ENCODE assay signal across 22 cellular contexts in genomic region chr7:50292165-50292757, GRCh38. TPM values are rescaled to one million over a fixed set of nuclear protein-coding genes. Genes with fewer than 3 reads are reported as not detected.
A peak's percentile ranks its signal among the peaks of the same experiment; 100 is the strongest.
DNase-seq lines count a peak whose midpoint lies in the region; ATAC-seq, FAIRE-seq and TF ChIP-seq lines count a peak whose summit lies in the region.
"Had no signal": no experiment of that assay in that cellular context is flagged by ENCODE, and none has a peak within 500 bp of the region (broad histone marks: within the 10 kb centered on the region; RNA-seq: fewer than 3 reads in every experiment).

No MANE protein-coding gene starts in this region.

- peak overlapping the region; percentile 48 for H3K27ac Mint-ChIP-seq in activated CD8-positive, alpha-beta T cell treated with anti-CD3 and anti-CD28 coated beads for 36 hours
- no peak overlapping the region for H3K27ac Mint-ChIP-seq in activated CD8-positive, alpha-beta T cell treated with anti-CD3 and anti-CD28 coated beads, Interleukin-2, amount 10 ng/mL, durations not matched to agents 7 days and 5 days
- peak overlapping the region; percentile 24 for H3K27ac Mint-ChIP-seq in activated T-helper 1 cell treated with anti-CD3 and anti-CD28 coated beads, Interleukin-12 subunit alpha, Interleukin-12 subunit beta, Interleukin-2, Interleukin-4 antibody, amounts not matched to agents 30 ng/mL and 10 ng/mL and 1 ng/mL, durations not matched to agents 14 hours and 24 hours and 36 hours
- peak overlapping the region in 4 of 6 donors; percentile 5 to 64 (median 42) for H3K27ac Mint-ChIP-seq in naive B cell
- H3K27ac Mint-ChIP-seq: HFFc6 had no signal

- H3K27me3 Mint-ChIP-seq in activated CD8-positive, alpha-beta T cell treated with anti-CD3 and anti-CD28 coated beads for 36 hours, result no peaks in the 10 kb centered on the region
- no peaks in the 10 kb centered on the region for H3K27me3 Mint-ChIP-seq in activated CD8-positive, alpha-beta T cell treated with anti-CD3 and anti-CD28 coated beads, Interleukin-2, amount 10 ng/mL, durations not matched to agents 7 days and 5 days (ENCODE audit: low read depth)
- peaks cover 5% of the 10 kb centered on the region for H3K27me3 Mint-ChIP-seq in activated T-helper 1 cell treated with anti-CD3 and anti-CD28 coated beads, Interleukin-12 subunit alpha, Interleukin-12 subunit beta, Interleukin-2, Interleukin-4 antibody, amounts not matched to agents 30 ng/mL and 10 ng/mL and 1 ng/mL, durations not matched to agents 14 hours and 24 hours and 36 hours (ENCODE audit: insufficient read depth)
- H3K27me3 Mint-ChIP-seq in naive B cell, result no peaks in the 10 kb centered on the region

- no peaks in the 10 kb centered on the region for H3K36me3 Mint-ChIP-seq in activated CD8-positive, alpha-beta T cell treated with anti-CD3 and anti-CD28 coated beads for 36 hours (ENCODE audit: low read depth)
- H3K36me3 Mint-ChIP-seq in activated CD8-positive, alpha-beta T cell treated with anti-CD3 and anti-CD28 coated beads, Interleukin-2, amount 10 ng/mL, durations not matched to agents 7 days and 5 days (ENCODE audit: low read depth), result no peaks in the 10 kb centered on the region
- H3K36me3 Mint-ChIP-seq in activated T-helper 1 cell treated with anti-CD3 and anti-CD28 coated beads, Interleukin-12 subunit alpha, Interleukin-12 subunit beta, Interleukin-2, Interleukin-4 antibody, amounts not matched to agents 30 ng/mL and 10 ng/mL and 1 ng/mL, durations not matched to agents 14 hours and 24 hours and 36 hours (ENCODE audit: low read depth), result peaks cover 9% of the 10 kb centered on the region
- H3K36me3 Mint-ChIP-seq in naive B cell, result no peaks in the 10 kb centered on the region
- H3K36me3 Mint-ChIP-seq: CD14-positive monocyte had no signal

- peak; percentile 46 for ATAC-seq in activated CD8-positive, alpha-beta T cell treated with anti-CD3 and anti-CD28 coated beads for 36 hours
- no peak for ATAC-seq in activated CD8-positive, alpha-beta T cell treated with anti-CD3 and anti-CD28 coated beads, Interleukin-2, amount 10 ng/mL, durations not matched to agents 7 days and 5 days
- no peak for ATAC-seq in naive B cell (ENCODE audit: low read depth in 2 of 2)
- ATAC-seq in pancreas, result no peak
- ATAC-seq in GM19455 (IDR thresholded peaks at IDR 0.05; ENCODE audit: unreplicated experiment), result no peak
- ATAC-seq: A549, PC-3 had no signal

- FAIRE-seq in GM12892 (lab: Jason Lieb, UNC), result peak; percentile 50
- no peak for FAIRE-seq in pancreas (lab: Jason Lieb, UNC)
- FAIRE-seq: A549, H1 had no signal

- intact Hi-C loops in activated CD8-positive, alpha-beta T cell treated with anti-CD3 and anti-CD28 coated beads for 36 hours (cut with micrococcal nuclease), result no loop called here
- intact Hi-C loops in activated T-helper 1 cell treated with anti-CD3 and anti-CD28 coated beads, Interleukin-12 subunit alpha, Interleukin-12 subunit beta, Interleukin-2, Interleukin-4 antibody, amounts not matched to agents 30 ng/mL and 10 ng/mL and 1 ng/mL, durations not matched to agents 14 hours and 24 hours and 36 hours (cut with micrococcal nuclease), result loop anchor here (1.0 kb wide), 4 partner anchors 10 to 83 kb away; no protein-coding TSS in a partner anchor
- intact Hi-C loops in pancreas (cut with DNase I), result no loop called here

- CTCF ChIA-PET in activated CD8-positive, alpha-beta T cell treated with anti-CD3 and anti-CD28 coated beads for 36 hours (lab: Charles Lee), result interaction anchor here (0.9 to 5.4 kb wide), 3 partner anchors 9 to 70 kb away, joined by 5 to 24 read pairs (median 7); no protein-coding TSS in a partner anchor
- CTCF ChIA-PET in activated CD8-positive, alpha-beta T cell treated with anti-CD3 and anti-CD28 coated beads, Interleukin-2, amount 10 ng/mL, durations not matched to agents 7 days and 5 days (lab: Charles Lee), result interaction anchor here (1.1 to 2.6 kb wide), 6 partner anchors 9 to 127 kb away, joined by 3 to 12 read pairs (median 5); no protein-coding TSS in a partner anchor

- H3K36me3 ChIP-seq in pancreas, result no peaks in the 10 kb centered on the region

- no peaks in the 10 kb centered on the region for H3K4me1 ChIP-seq in pancreas
- H3K4me1 ChIP-seq: A549, Caco-2 had no signal

- H3K9me3 ChIP-seq in pancreas, result no peaks in the 10 kb centered on the region
- H3K9me3 ChIP-seq: A549 had no signal

- no peak for DNase-seq in activated CD8-positive, alpha-beta T cell treated with anti-CD3 and anti-CD28 coated beads for 36 hours
- no peak for DNase-seq in activated CD8-positive, alpha-beta T cell treated with anti-CD3 and anti-CD28 coated beads, Interleukin-2, amount 10 ng/mL, durations not matched to agents 7 days and 5 days
- DNase-seq in GM12892 (ENCODE audit: insufficient read length) (no peak), naive B cell (no peak), pancreas (no peak), mesenteric fat pad (ENCODE audit: low spot score) (no peak)
- DNase-seq in activated T-helper 1 cell treated with anti-CD3 and anti-CD28 coated beads, Interleukin-12 subunit alpha, Interleukin-12 subunit beta, Interleukin-2, Interleukin-4 antibody, amounts not matched to agents 30 ng/mL and 10 ng/mL and 1 ng/mL, durations not matched to agents 14 hours and 24 hours and 36 hours (ENCODE audit: low spot score), result no peak
- DNase-seq: Caco-2; HFFc6; NCI-H1092; NCI-H1694; NCI-H2107; NCI-H226; NCI-H526; NK-92 treated with Interleukin-12 subunit alpha and Interleukin-12 subunit beta, amount 100 ng/mL, for 24 hours; PC-3 had no signal

- H3K4me3 Mint-ChIP-seq in activated CD8-positive, alpha-beta T cell treated with anti-CD3 and anti-CD28 coated beads for 36 hours, result peak overlapping the region; percentile 17
- no peak overlapping the region for H3K4me3 Mint-ChIP-seq in activated CD8-positive, alpha-beta T cell treated with anti-CD3 and anti-CD28 coated beads, Interleukin-2, amount 10 ng/mL, durations not matched to agents 7 days and 5 days
- no peak overlapping the region for H3K4me3 Mint-ChIP-seq in activated T-helper 1 cell treated with anti-CD3 and anti-CD28 coated beads, Interleukin-12 subunit alpha, Interleukin-12 subunit beta, Interleukin-2, Interleukin-4 antibody, amounts not matched to agents 30 ng/mL and 10 ng/mL and 1 ng/mL, durations not matched to agents 14 hours and 24 hours and 36 hours
- no peak overlapping the region for H3K4me3 Mint-ChIP-seq in naive B cell
- H3K4me3 Mint-ChIP-seq: CD14-positive monocyte, HFFc6 had no signal

- H3K9me3 Mint-ChIP-seq in activated CD8-positive, alpha-beta T cell treated with anti-CD3 and anti-CD28 coated beads for 36 hours, result no peaks in the 10 kb centered on the region
- no peaks in the 10 kb centered on the region for H3K9me3 Mint-ChIP-seq in activated CD8-positive, alpha-beta T cell treated with anti-CD3 and anti-CD28 coated beads, Interleukin-2, amount 10 ng/mL, durations not matched to agents 7 days and 5 days (ENCODE audit: insufficient read depth)
- H3K9me3 Mint-ChIP-seq in activated T-helper 1 cell treated with anti-CD3 and anti-CD28 coated beads, Interleukin-12 subunit alpha, Interleukin-12 subunit beta, Interleukin-2, Interleukin-4 antibody, amounts not matched to agents 30 ng/mL and 10 ng/mL and 1 ng/mL, durations not matched to agents 14 hours and 24 hours and 36 hours, result no peaks in the 10 kb centered on the region
- no peaks in the 10 kb centered on the region for H3K9me3 Mint-ChIP-seq in naive B cell

- H3K27ac ChIP-seq in pancreas, result no peak overlapping the region
- H3K27ac ChIP-seq: A549, KMS-11 had no signal

- peaks cover 47% of the 10 kb centered on the region for H3K4me1 Mint-ChIP-seq in activated CD8-positive, alpha-beta T cell treated with anti-CD3 and anti-CD28 coated beads for 36 hours (ENCODE audit: low read depth)
- peaks cover 8% of the 10 kb centered on the region for H3K4me1 Mint-ChIP-seq in activated CD8-positive, alpha-beta T cell treated with anti-CD3 and anti-CD28 coated beads, Interleukin-2, amount 10 ng/mL, durations not matched to agents 7 days and 5 days (ENCODE audit: low read depth)
- peaks cover 35% of the 10 kb centered on the region for H3K4me1 Mint-ChIP-seq in activated T-helper 1 cell treated with anti-CD3 and anti-CD28 coated beads, Interleukin-12 subunit alpha, Interleukin-12 subunit beta, Interleukin-2, Interleukin-4 antibody, amounts not matched to agents 30 ng/mL and 10 ng/mL and 1 ng/mL, durations not matched to agents 14 hours and 24 hours and 36 hours (ENCODE audit: low read depth)
- H3K4me1 Mint-ChIP-seq in naive B cell, result peaks cover 22 to 25% (median 24%) of the 10 kb centered on the region in 3 donors

- TF ChIP-seq POLR2A in GM12892 (IDR thresholded peaks at IDR 0.05; ENCODE audit: low read depth, low read length), result no peak

- no peaks in the 10 kb centered on the region for H3K27me3 ChIP-seq in pancreas

- no peak for TF ChIP-seq CTCF in activated CD8-positive, alpha-beta T cell treated with anti-CD3 and anti-CD28 coated beads for 36 hours (IDR thresholded peaks at IDR 0.05)
- TF ChIP-seq CTCF in pancreas (IDR thresholded peaks at IDR 0.05), result no peak

- no peak overlapping the region for H3K4me3 ChIP-seq in pancreas
- H3K4me3 ChIP-seq: A549 had no signal

- POLR2A ChIA-PET in activated CD8-positive, alpha-beta T cell treated with anti-CD3 and anti-CD28 coated beads for 36 hours (lab: Charles Lee), result interaction anchor here (0.6 to 1.8 kb wide), 7 partner anchors 9 to 69 kb away, joined by 3 to 12 read pairs (median 3); partner anchors contain the start of gene IKZF1
- POLR2A ChIA-PET in activated CD8-positive, alpha-beta T cell treated with anti-CD3 and anti-CD28 coated beads, Interleukin-2, amount 10 ng/mL, durations not matched to agents 7 days and 5 days (lab: Charles Lee), result interaction anchor here (1.3 kb wide), 1 partner anchor 15 kb away, joined by 3 read pairs; no protein-coding TSS in a partner anchor

RNA-seq across cellular contexts. Expression of gene IKZF1, which starts 12.3 kb away (rescaled TPM):
- total RNA-seq in activated CD8-positive, alpha-beta T cell treated with anti-CD3 and anti-CD28 coated beads for 36 hours, result 100 to 1,000 TPM; 277 to 295 TPM
- total RNA-seq in activated CD8-positive, alpha-beta T cell treated with anti-CD3 and anti-CD28 coated beads, Interleukin-2, amount 10 ng/mL, durations not matched to agents 7 days and 5 days, result 100 to 1,000 TPM; 370 to 374 TPM
- polyA plus RNA-seq in GM12892 (2012; ENCODE audit: missing spikeins), result 25.1 TPM
- 324 and 329 TPM in 2 replicates for total RNA-seq in activated T-helper 1 cell treated with anti-CD3 and anti-CD28 coated beads, Interleukin-12 subunit alpha, Interleukin-12 subunit beta, Interleukin-2, Interleukin-4 antibody, amounts not matched to agents 30 ng/mL and 10 ng/mL and 1 ng/mL, durations not matched to agents 14 hours and 24 hours and 36 hours
- polyA plus RNA-seq in naive B cell (ENCODE audit: low read depth in 6 of 6) (100 to 1,000 TPM; 127 to 347 (median 205) TPM), pancreas (under 1 TPM; 0.70 to 0.87 TPM)
- total RNA-seq in pancreas (1 to 10 TPM in 5 of 6 donors, under 1 TPM in 1; 0.93 to 8.1 (median 2.6) TPM), mesenteric fat pad (22.0 TPM)
- total RNA-seq: Caco-2, HFFc6, MCF 10A, PC-3 had no signal
- polyA plus RNA-seq: A549 had no signal

Comparison
In these comparisons a context has a peak if more than half of its experiments do, and no peak if none do; other contexts are left out.
1. RNA of gene IKZF1, which starts 12.3 kb away (total RNA-seq): 370 to 374 TPM in activated CD8-positive, alpha-beta T cell treated with anti-CD3 and anti-CD28 coated beads, Interleukin-2, amount 10 ng/mL, durations not matched to agents 7 days and 5 days, 324 to 329 TPM in activated T-helper 1 cell treated with anti-CD3 and anti-CD28 coated beads, Interleukin-12 subunit alpha, Interleukin-12 subunit beta, Interleukin-2, Interleukin-4 antibody, amounts not matched to agents 30 ng/mL and 10 ng/mL and 1 ng/mL, durations not matched to agents 14 hours and 24 hours and 36 hours and 277 to 295 TPM in activated CD8-positive, alpha-beta T cell treated with anti-CD3 and anti-CD28 coated beads for 36 hours; 22.0 TPM in mesenteric fat pad (single experiment) and 0.93 to 8.1 TPM in pancreas; every median in the first group is over 10 times any median in the second.